8 cellular contexts compared by ENCODE assay signal in genomic region chr2:202912342-202912804, GRCh38. TPM values are rescaled to one million over a fixed set of nuclear protein-coding genes. Genes with fewer than 3 reads are reported as not detected.
A peak's percentile ranks its signal among the peaks of the same experiment; 100 is the strongest.
DNase-seq lines count a peak whose midpoint lies in the region; ATAC-seq and TF ChIP-seq lines count a peak whose summit lies in the region.
"Not testable (repeated sequence)": the region's sequence is repeated elsewhere in the genome, so short reads cannot be mapped to it uniquely, and the experiment has no call there.

No MANE protein-coding gene starts in this region.

- not testable (repeated sequence) for TF ChIP-seq CTCF in BJ (IDR thresholded peaks at IDR 0.05; ENCODE audit: insufficient read depth, low read depth, low read length); Loucy (conservative IDR thresholded peaks at IDR 0.05; ENCODE audit: low read length); endothelial cell (IDR thresholded peaks at IDR 0.05; ENCODE audit: unreplicated experiment); right lobe of liver (IDR thresholded peaks at IDR 0.05)

- not testable (repeated sequence) for H3K9me2 ChIP-seq in Loucy (replicated peaks; ENCODE audit: low read depth, low read length)

- peak overlapping the region; percentile 84 for H3K4me2 ChIP-seq in Loucy (ENCODE audit: low read depth, low read length, poor library complexity, severe bottlenecking)
- peak overlapping the region; percentile 91 for H3K4me2 ChIP-seq in skeletal muscle satellite cell (ENCODE audit: low read length)

- peak overlapping the region; percentile 97 for H3K27ac Mint-ChIP-seq in activated T-cell treated with anti-CD3 and anti-CD28 coated beads, Interleukin-2, amount 50 U/mL, for 72 hours
- H3K27ac Mint-ChIP-seq in endothelial cell (ENCODE audit: unreplicated experiment) = peak overlapping the region; percentile 98

- peaks cover 48% of the 10 kb centered on the region for H3K79me2 ChIP-seq in Loucy (ENCODE audit: insufficient read depth, low read length)

- peak overlapping the region; percentile 63 to 81 (median 80) for H3K27ac ChIP-seq in right lobe of liver

- H3K27me3 ChIP-seq in BJ (ENCODE audit: control insufficient read depth, insufficient read depth, low read length); Loucy (ENCODE audit: insufficient read depth, low read length, poor library complexity, severe bottlenecking); right lobe of liver; skeletal muscle satellite cell (ENCODE audit: control insufficient read depth, insufficient read depth, low read length): not testable (repeated sequence)

- H3K36me3 ChIP-seq in BJ (ENCODE audit: control insufficient read depth, insufficient read depth, low read length); Loucy (ENCODE audit: insufficient read depth, low read length); right lobe of liver; skeletal muscle satellite cell (ENCODE audit: insufficient read depth, low read length): not testable (repeated sequence)

- H3F3A ChIP-seq in Loucy (ENCODE audit: low read depth) = not testable (repeated sequence)

- H2AFZ ChIP-seq in Loucy (ENCODE audit: low read length) = peak overlapping the region; percentile 93; the same call in 1 of the 2 replicates

- H3K4me3 ChIP-seq in BJ (ENCODE audit: low read depth, low read length) = peak overlapping the region; percentile 65
- peak overlapping the region; percentile 96 for H3K4me3 ChIP-seq in Loucy (ENCODE audit: low read length, poor library complexity, severe bottlenecking)
- peak overlapping the region; percentile 74 to 92 (median 77) for H3K4me3 ChIP-seq in right lobe of liver
- peak overlapping the region; percentile 84 for H3K4me3 ChIP-seq in skeletal muscle satellite cell (ENCODE audit: low read length)

- not testable (repeated sequence) for H3K27me3 Mint-ChIP-seq in activated T-cell treated with anti-CD3 and anti-CD28 coated beads, Interleukin-2, amount 50 U/mL, for 72 hours (ENCODE audit: low read depth); endothelial cell (ENCODE audit: unreplicated experiment)

- intact Hi-C loops in right lobe of liver (cut with DNase I) = not testable (repeated sequence)

- H4K20me1 ChIP-seq in Loucy (ENCODE audit: insufficient read depth, low read length, poor library complexity, severe bottlenecking) = peaks cover 20% of the 10 kb centered on the region

- not testable (repeated sequence) for H3K9me3 Mint-ChIP-seq in activated T-cell treated with anti-CD3 and anti-CD28 coated beads, Interleukin-2, amount 50 U/mL, for 72 hours; endothelial cell (ENCODE audit: unreplicated experiment)

- WGBS in right lobe of liver (ENCODE audit: insufficient coverage, low coverage, low lambda C conversion rate, missing lambda C conversion rate) = no CpG with 5 or more reads among the region's 41 CpGs

- POLR2A ChIA-PET in BJ (lab: Charles Lee) = not testable (repeated sequence)

- ATAC-seq in GM19395 (IDR thresholded peaks at IDR 0.05; ENCODE audit: unreplicated experiment) (peak; percentile 63), HG02943 (IDR thresholded peaks at IDR 0.05; ENCODE audit: low read depth, unreplicated experiment) (peak; percentile 51), right lobe of liver (peak; percentile 79 to 87 (median 82))
- peak; percentile 70 to 74 for ATAC-seq in activated T-cell treated with anti-CD3 and anti-CD28 coated beads, Interleukin-2, amount 50 U/mL, for 72 hours (replicated peaks in 1 of 2)

- peak overlapping the region; percentile 92 to 98 for H3K4me3 Mint-ChIP-seq in activated T-cell treated with anti-CD3 and anti-CD28 coated beads, Interleukin-2, amount 50 U/mL, for 72 hours
- peak overlapping the region; percentile 99 for H3K4me3 Mint-ChIP-seq in endothelial cell (ENCODE audit: unreplicated experiment)

- H3K4me1 ChIP-seq in Loucy (ENCODE audit: insufficient read depth, low read length, poor library complexity, severe bottlenecking) (peaks cover 37% of the 10 kb centered on the region), right lobe of liver (peaks cover 0 to 13% (median 8%) of the 10 kb centered on the region in 4 donors)
- not testable (repeated sequence) for H3K4me1 ChIP-seq in skeletal muscle satellite cell (ENCODE audit: control insufficient read depth, insufficient read depth, low read length)

- not testable (repeated sequence) for H3K36me3 Mint-ChIP-seq in activated T-cell treated with anti-CD3 and anti-CD28 coated beads, Interleukin-2, amount 50 U/mL, for 72 hours (ENCODE audit: insufficient read depth in 2 of 2); endothelial cell (ENCODE audit: low read depth, unreplicated experiment)

- CTCF ChIA-PET in BJ (lab: Yijun Ruan, JAX) = not testable (repeated sequence)

- H3K9me3 ChIP-seq in Loucy (ENCODE audit: insufficient read depth, low read depth, low read length); right lobe of liver; skeletal muscle satellite cell (replicated peaks; ENCODE audit: low read length): not testable (repeated sequence)

- not testable (repeated sequence) for DNase-seq in BJ (ENCODE audit: low read depth); right lobe of liver
- DNase-seq in activated T-cell treated with anti-CD3 and anti-CD28 coated beads, Interleukin-2, amount 50 U/mL, for 72 hours = peak; percentile 5 to 21
- DNase-seq in endothelial cell (ENCODE audit: low spot score) = peak; percentile 9

- H3K4me1 Mint-ChIP-seq in activated T-cell treated with anti-CD3 and anti-CD28 coated beads, Interleukin-2, amount 50 U/mL, for 72 hours (ENCODE audit: low read depth) = peaks cover 41% of the 10 kb centered on the region
- not testable (repeated sequence) for H3K4me1 Mint-ChIP-seq in endothelial cell (ENCODE audit: unreplicated experiment)

- TF ChIP-seq POLR2A in right lobe of liver (IDR thresholded peaks at IDR 0.05) = not testable (repeated sequence)

- H3K9ac ChIP-seq in Loucy (ENCODE audit: low read depth, low read length, poor library complexity, severe bottlenecking) (peak overlapping the region; percentile 91), skeletal muscle satellite cell (ENCODE audit: low read depth, low read length) (peak overlapping the region; percentile 89)

RNA-seq across cellular contexts. Expression of gene CARF, which starts 0.3 kb away (rescaled TPM):
- 4.1 and 7.7 TPM in 2 replicates for polyA plus RNA-seq in BJ (2011; rRNA removed)
- polyA minus RNA-seq in BJ (2011; rRNA and poly(A)+ RNA removed) = 2.5 and 3.6 TPM in 2 replicates
- total RNA-seq in activated T-cell treated with anti-CD3 and anti-CD28 coated beads, Interleukin-2, amount 50 U/mL, for 72 hours = 10 to 100 TPM; 12.0 to 13.8 TPM
- total RNA-seq in endothelial cell (ENCODE audit: unreplicated experiment) (8.8 TPM), right lobe of liver (1 to 10 TPM; 3.0 to 6.9 (median 4.3) TPM)
- 3.0 and 6.1 TPM in 2 replicates for total RNA-seq in skeletal muscle satellite cell (2012; rRNA removed)

RNA-seq across cellular contexts. Expression of gene WDR12, which starts 0.9 kb away (rescaled TPM):
- 10.6 and 26.3 TPM in 2 replicates for polyA plus RNA-seq in BJ (2011; rRNA removed)
- 4.6 and 10.4 TPM in 2 replicates for polyA minus RNA-seq in BJ (2011; rRNA and poly(A)+ RNA removed)
- 10 to 100 TPM; 67.6 to 95.0 TPM for total RNA-seq in activated T-cell treated with anti-CD3 and anti-CD28 coated beads, Interleukin-2, amount 50 U/mL, for 72 hours
- total RNA-seq in endothelial cell (ENCODE audit: unreplicated experiment) (33.5 TPM), right lobe of liver (10 to 100 TPM; 14.2 to 27.0 (median 19.8) TPM)
- 39.3 and 52.2 TPM in 2 replicates for total RNA-seq in skeletal muscle satellite cell (2012; rRNA removed)

RNA-seq across cellular contexts. Expression of gene ICA1L, which starts 40.8 kb away (rescaled TPM):
- polyA plus RNA-seq in BJ (2011; rRNA removed) = 2.4 and 4.0 TPM in 2 replicates
- 2.3 and 4.1 TPM in 2 replicates for polyA minus RNA-seq in BJ (2011; rRNA and poly(A)+ RNA removed)
- total RNA-seq in activated T-cell treated with anti-CD3 and anti-CD28 coated beads, Interleukin-2, amount 50 U/mL, for 72 hours = 10 to 100 TPM; 12.6 to 14.0 TPM
- total RNA-seq in endothelial cell (ENCODE audit: unreplicated experiment) = 4.1 TPM
- total RNA-seq in right lobe of liver = under 1 TPM; 0.07 to 0.53 (median 0.15) TPM
- 2.8 and 5.0 TPM in 2 replicates for total RNA-seq in skeletal muscle satellite cell (2012; rRNA removed)
